In genomic region chr2:113981404-113982134, GRCh38 we compare ENCODE assay signal across 1 cellular context.
TF ChIP-seq lines count a peak whose summit lies in the region.

No MANE protein-coding gene starts in this region.

TF ChIP-seq in IMR-90, 13 proteins besides CTCF, POLR2A, EP300 and RAD21:
- TF ChIP-seq SMC3 (IDR thresholded peaks at IDR 0.05; ENCODE audit: low read depth, low read length), result no peak
- TF ChIP-seq MAZ (IDR thresholded peaks at IDR 0.05; ENCODE audit: borderline replicate concordance, low read depth, low read length), result no peak
- TF ChIP-seq NFE2L2 (IDR thresholded peaks at IDR 0.05; ENCODE audit: low read depth, low read length), result no peak
